In genomic region chr4:2390780-2391490, GRCh38 we compare ENCODE assay signal across 14 cellular contexts. TPM values are rescaled to one million over a fixed set of nuclear protein-coding genes. Genes with fewer than 3 reads are reported as not detected.
DNase-seq lines count a peak whose midpoint lies in the region; ATAC-seq and TF ChIP-seq lines count a peak whose summit lies in the region.
"Had no signal": no experiment of that assay in that cellular context is flagged by ENCODE, and none has a peak within 500 bp of the region (broad histone marks: within the 10 kb centered on the region; RNA-seq: fewer than 3 reads in every experiment).

No MANE protein-coding gene starts in this region.

- DNase-seq in activated naive CD8-positive, alpha-beta T cell treated with anti-CD3 and anti-CD28 coated beads, Interleukin-2, amount 50 U/mL, for 24 hours: no peak
- peak; percentile 15 for DNase-seq in RWPE2 (ENCODE audit: low spot score)
- no peak for DNase-seq in immature natural killer cell
- DNase-seq in stimulated activated naive CD8-positive, alpha-beta T cell treated with anti-CD3 and anti-CD28 coated beads, Interleukin-15, amount 100 ng/mL, for 72 hours: no peak
- no peak for DNase-seq in left lobe of liver (ENCODE audit: low spot score)
- no peak for DNase-seq in COR-L47 (lab: John Stamatoyannopoulos, UW)
- no peak for DNase-seq in RPMI8226
- DNase-seq: activated naive CD4-positive, alpha-beta T cell treated with anti-CD3 and anti-CD28 coated beads for 36 hours; DMS79; foreskin melanocyte; stimulated activated CD4-positive, alpha-beta T cell treated with anti-CD3 and anti-CD28 coated beads, Interleukin-2, amount 100 ng/mL, for 48 hours; upper lobe of right lung had no signal

- H3K27ac Mint-ChIP-seq in activated naive CD8-positive, alpha-beta T cell: no peak overlapping the region
- no peak overlapping the region for H3K27ac Mint-ChIP-seq in activated naive CD8-positive, alpha-beta T cell treated with anti-CD3 and anti-CD28 coated beads, Interleukin-2, amount 50 U/mL, for 24 hours
- peak overlapping the region; percentile 13 to 89 (median 81) for H3K27ac Mint-ChIP-seq in immature natural killer cell
- H3K27ac Mint-ChIP-seq in stimulated activated naive CD8-positive, alpha-beta T cell treated with anti-CD3 and anti-CD28 coated beads, Interleukin-15, amount 100 ng/mL, for 72 hours: peak overlapping the region in 1 of 2 donors; percentile 19
- H3K27ac Mint-ChIP-seq: activated naive CD4-positive, alpha-beta T cell treated with anti-CD3 and anti-CD28 coated beads for 36 hours had no signal

- H3K4me1 ChIP-seq in RWPE2 (ENCODE audit: insufficient read depth, poor library complexity, severe bottlenecking): peaks cover 5% of the 10 kb centered on the region

- H3K27me3 Mint-ChIP-seq in activated naive CD8-positive, alpha-beta T cell: peaks cover 3% of the 10 kb centered on the region
- peaks cover 22% of the 10 kb centered on the region for H3K27me3 Mint-ChIP-seq in activated naive CD8-positive, alpha-beta T cell treated with anti-CD3 and anti-CD28 coated beads, Interleukin-2, amount 50 U/mL, for 24 hours
- H3K27me3 Mint-ChIP-seq in immature natural killer cell (ENCODE audit: low read depth in 3 of 3): peaks cover 4 to 10% (median 8%) of the 10 kb centered on the region in 3 donors
- peaks cover 55% of the 10 kb centered on the region for H3K27me3 Mint-ChIP-seq in stimulated activated naive CD8-positive, alpha-beta T cell treated with anti-CD3 and anti-CD28 coated beads, Interleukin-15, amount 100 ng/mL, for 72 hours

- no peak for ATAC-seq in activated naive CD8-positive, alpha-beta T cell treated with anti-CD3 and anti-CD28 coated beads, Interleukin-2, amount 50 U/mL, for 24 hours
- ATAC-seq in RWPE2 (ENCODE audit: low read depth) (no peak), left lobe of liver (no peak)
- ATAC-seq in stimulated activated naive CD8-positive, alpha-beta T cell treated with anti-CD3 and anti-CD28 coated beads, Interleukin-15, amount 100 ng/mL, for 72 hours: no peak
- ATAC-seq: upper lobe of right lung had no signal

- H3K9me3 Mint-ChIP-seq in activated naive CD8-positive, alpha-beta T cell (ENCODE audit: low read depth): no peaks in the 10 kb centered on the region
- no peaks in the 10 kb centered on the region for H3K9me3 Mint-ChIP-seq in activated naive CD8-positive, alpha-beta T cell treated with anti-CD3 and anti-CD28 coated beads, Interleukin-2, amount 50 U/mL, for 24 hours
- H3K9me3 Mint-ChIP-seq in immature natural killer cell: no peaks in the 10 kb centered on the region
- H3K9me3 Mint-ChIP-seq in stimulated activated naive CD8-positive, alpha-beta T cell treated with anti-CD3 and anti-CD28 coated beads, Interleukin-15, amount 100 ng/mL, for 72 hours: no peaks in the 10 kb centered on the region
- H3K9me3 Mint-ChIP-seq: activated naive CD4-positive, alpha-beta T cell treated with anti-CD3 and anti-CD28 coated beads for 36 hours had no signal

- H3K9me3 ChIP-seq in RWPE2 (ENCODE audit: severe bottlenecking): no peaks in the 10 kb centered on the region
- H3K9me3 ChIP-seq: upper lobe of right lung had no signal

- no peak overlapping the region for H3K4me3 ChIP-seq in RWPE2 (ENCODE audit: severe bottlenecking)
- H3K4me3 ChIP-seq: upper lobe of right lung had no signal

- no peaks in the 10 kb centered on the region for H3K27me3 ChIP-seq in RWPE2 (ENCODE audit: insufficient read depth, poor library complexity, severe bottlenecking)
- H3K27me3 ChIP-seq: upper lobe of right lung had no signal

- no peak overlapping the region for H3K27ac ChIP-seq in RWPE2 (ENCODE audit: poor library complexity, severe bottlenecking)
- H3K27ac ChIP-seq: upper lobe of right lung had no signal

- peaks cover 16% of the 10 kb centered on the region for H3K4me1 Mint-ChIP-seq in activated naive CD8-positive, alpha-beta T cell (ENCODE audit: low read depth)
- H3K4me1 Mint-ChIP-seq in activated naive CD8-positive, alpha-beta T cell treated with anti-CD3 and anti-CD28 coated beads, Interleukin-2, amount 50 U/mL, for 24 hours: peaks cover 23% of the 10 kb centered on the region
- peaks cover 74 to 76% of the 10 kb centered on the region in 2 donors for H3K4me1 Mint-ChIP-seq in immature natural killer cell
- peaks cover 35% of the 10 kb centered on the region for H3K4me1 Mint-ChIP-seq in stimulated activated naive CD8-positive, alpha-beta T cell treated with anti-CD3 and anti-CD28 coated beads, Interleukin-15, amount 100 ng/mL, for 72 hours

- TF ChIP-seq CTCF in RWPE2 (IDR thresholded peaks at IDR 0.05; ENCODE audit: poor library complexity, severe bottlenecking): no peak

- peak overlapping the region; percentile 42 for H3K4me3 Mint-ChIP-seq in activated naive CD8-positive, alpha-beta T cell
- no peak overlapping the region for H3K4me3 Mint-ChIP-seq in activated naive CD8-positive, alpha-beta T cell treated with anti-CD3 and anti-CD28 coated beads, Interleukin-2, amount 50 U/mL, for 24 hours
- peak overlapping the region; percentile 57 to 94 (median 74) for H3K4me3 Mint-ChIP-seq in immature natural killer cell
- H3K4me3 Mint-ChIP-seq in stimulated activated naive CD8-positive, alpha-beta T cell treated with anti-CD3 and anti-CD28 coated beads, Interleukin-15, amount 100 ng/mL, for 72 hours: peak overlapping the region; percentile 26 to 51
- H3K4me3 Mint-ChIP-seq: activated naive CD4-positive, alpha-beta T cell treated with anti-CD3 and anti-CD28 coated beads for 36 hours had no signal

- H3K36me3 Mint-ChIP-seq in activated naive CD8-positive, alpha-beta T cell: peaks cover 2% of the 10 kb centered on the region
- no peaks in the 10 kb centered on the region for H3K36me3 Mint-ChIP-seq in activated naive CD8-positive, alpha-beta T cell treated with anti-CD3 and anti-CD28 coated beads, Interleukin-2, amount 50 U/mL, for 24 hours (ENCODE audit: low read depth)
- no peaks in the 10 kb centered on the region for H3K36me3 Mint-ChIP-seq in immature natural killer cell

- H3K36me3 ChIP-seq in RWPE2 (ENCODE audit: low read depth): no peaks in the 10 kb centered on the region
- H3K36me3 ChIP-seq: upper lobe of right lung had no signal

RNA-seq across cellular contexts. Expression of gene ZFYVE28, which starts 27.5 kb away (rescaled TPM):
- 10 to 100 TPM; 11.9 to 17.5 (median 14.4) TPM for polyA plus RNA-seq in immature natural killer cell
- 12.7 TPM for total RNA-seq in left lobe of liver

RNA-seq across cellular contexts. Expression of gene CFAP99, which starts 27.8 kb away (rescaled TPM):
- not detected for polyA plus RNA-seq in immature natural killer cell
- 1.3 TPM for total RNA-seq in left lobe of liver
- total RNA-seq: activated naive CD4-positive, alpha-beta T cell treated with anti-CD3 and anti-CD28 coated beads for 36 hours; NCI-H460; upper lobe of right lung had no signal

Comparison
In these comparisons a context has a peak if more than half of its experiments do, and no peak if none do; other contexts are left out.
1. H3K27ac Mint-ChIP-seq: peak in immature natural killer cell (6 of 6); none in activated naive CD8-positive, alpha-beta T cell (single experiment) and activated naive CD8-positive, alpha-beta T cell treated with anti-CD3 and anti-CD28 coated beads, Interleukin-2, amount 50 U/mL, for 24 hours (single experiment).